In genomic region chr2:170578596-170578995, GRCh38 we compare ENCODE assay signal across 22 cellular contexts.
DNase-seq lines count a peak whose midpoint lies in the region; ATAC-seq and TF ChIP-seq lines count a peak whose summit lies in the region.
"Had no signal": no experiment of that assay in that cellular context is flagged by ENCODE, and none has a peak within 500 bp of the region (broad histone marks: within the 10 kb centered on the region; RNA-seq: fewer than 3 reads in every experiment).

No MANE protein-coding gene starts in this region.

- H4K8ac ChIP-seq in mesendoderm (ENCODE audit: low read depth, low read length): peak overlapping the region; percentile 39

- no CpG with 5 or more reads among the region's 10 CpGs for WGBS in mesendoderm (ENCODE audit: extremely low coverage, insufficient coverage, low lambda C conversion rate)
- 92% methylated on average over 10 of the region's 10 CpGs for WGBS in suprapubic skin

- H2BK120ac ChIP-seq in mesendoderm (ENCODE audit: low read depth, low read length): no peak overlapping the region

- no peak overlapping the region for H4K5ac ChIP-seq in mesendoderm (ENCODE audit: low read length)

- no peak overlapping the region for H3K18ac ChIP-seq in mesendoderm (ENCODE audit: low read length)

- TF ChIP-seq POLR2A in suprapubic skin (IDR thresholded peaks at IDR 0.05): no peak

- in situ Hi-C loops in astrocyte of the cerebellum (cut with HindIII; ENCODE audit: low sequenced_read_pairs): no loop called here

- ATAC-seq in GM19023 (IDR thresholded peaks at IDR 0.05; ENCODE audit: unreplicated experiment): no peak
- ATAC-seq: CD8-positive, alpha-beta T cell; GM12878; GM23338; HCT116 had no signal

- TF ChIP-seq CTCF in astrocyte of the cerebellum (IDR thresholded peaks at IDR 0.05; ENCODE audit: low read depth, low read length, missing control alignments) (no peak), suprapubic skin (IDR thresholded peaks at IDR 0.05) (no peak), HFFc6 (IDR thresholded peaks at IDR 0.05) (no peak)

- H3K4me2 ChIP-seq in mesendoderm (ENCODE audit: low read length): no peak overlapping the region
- H3K4me2 ChIP-seq: BLaER1, GM23338 had no signal

- H3K4me1 Mint-ChIP-seq in HFFc6 (ENCODE audit: low read depth): no peaks in the 10 kb centered on the region
- H3K4me1 Mint-ChIP-seq: B cell; CD4-positive, CD25-positive, alpha-beta regulatory T cell had no signal

- no peak overlapping the region for H2AK5ac ChIP-seq in mesendoderm (ENCODE audit: low read length)

- H3K56ac ChIP-seq in mesendoderm (ENCODE audit: low read length): no peak overlapping the region

- no peaks in the 10 kb centered on the region for H3K36me3 ChIP-seq in mesendoderm (ENCODE audit: control insufficient read depth, insufficient read depth, low read length)
- H3K36me3 ChIP-seq in suprapubic skin: no peaks in the 10 kb centered on the region
- H3K36me3 ChIP-seq: BLaER1 had no signal

- no peak overlapping the region for H2BK15ac ChIP-seq in mesendoderm (replicated peaks; ENCODE audit: low read depth)

- no peak overlapping the region for H2BK5ac ChIP-seq in mesendoderm (ENCODE audit: low read length)

- H3K4me3 ChIP-seq in astrocyte of the cerebellum (ENCODE audit: low read depth, low read length) (no peak overlapping the region), mesendoderm (ENCODE audit: low read length) (no peak overlapping the region), suprapubic skin (no peak overlapping the region)
- H3K4me3 ChIP-seq: BLaER1, GM12878, GM23338 had no signal

- H3K27me3 ChIP-seq in mesendoderm (ENCODE audit: insufficient read depth, low read length, poor library complexity) (no peaks in the 10 kb centered on the region), suprapubic skin (no peaks in the 10 kb centered on the region)
- H3K27me3 ChIP-seq: BLaER1 had no signal

- no peak overlapping the region for H3K23ac ChIP-seq in mesendoderm (ENCODE audit: low read length)

- peak; percentile 11 for DNase-seq in astrocyte of the cerebellum (ENCODE audit: low read depth)
- DNase-seq in cerebellar cortex (ENCODE audit: low spot score): peak; percentile 2
- DNase-seq in mesendoderm: no peak
- peak; percentile 33 for DNase-seq in putamen (ENCODE audit: low spot score)
- DNase-seq in suprapubic skin (ENCODE audit: low spot score in 2 of 2): no peak
- DNase-seq in HFFc6: no peak
- no peak for DNase-seq in NCI-H2171 (lab: John Stamatoyannopoulos, UW)
- DNase-seq: Caco-2; CD4-positive, CD25-positive, alpha-beta regulatory T cell; CD8-positive, alpha-beta T cell; DMS153; DMS79; EL; GDM1; H9 had no signal

- H3K27ac Mint-ChIP-seq in HFFc6: no peak overlapping the region
- H3K27ac Mint-ChIP-seq: B cell; CD8-positive, alpha-beta T cell; GM23338; H9 had no signal

- H3K4me3 Mint-ChIP-seq in HFFc6: no peak overlapping the region
- H3K4me3 Mint-ChIP-seq: B cell; CD4-positive, CD25-positive, alpha-beta regulatory T cell; CD8-positive, alpha-beta T cell; GM23338; H9 had no signal

- H3K79me2 ChIP-seq in mesendoderm (ENCODE audit: control insufficient read depth, insufficient read depth, low read length): no peaks in the 10 kb centered on the region

- H3K9me3 ChIP-seq in suprapubic skin: no peaks in the 10 kb centered on the region
- H3K9me3 ChIP-seq: BLaER1, Caco-2 had no signal

- H3K9me3 Mint-ChIP-seq in HFFc6: peaks cover 10% of the 10 kb centered on the region; the same call in 1 of the 2 replicates
- H3K9me3 Mint-ChIP-seq: CD8-positive, alpha-beta T cell; GM23338; H9 had no signal

- no peak overlapping the region for H3K4ac ChIP-seq in mesendoderm (ENCODE audit: low read depth, low read length)

- no peak for TF ChIP-seq EP300 in suprapubic skin (IDR thresholded peaks at IDR 0.05)

- H3K36me3 Mint-ChIP-seq in HFFc6 (ENCODE audit: low read depth): no peaks in the 10 kb centered on the region
- H3K36me3 Mint-ChIP-seq: CD4-positive, CD25-positive, alpha-beta regulatory T cell; CD8-positive, alpha-beta T cell had no signal

- H3K9ac ChIP-seq in mesendoderm (ENCODE audit: low read length): no peak overlapping the region
- H3K9ac ChIP-seq: BLaER1 had no signal

- H3K27ac ChIP-seq in mesendoderm (ENCODE audit: low read depth, low read length) (no peak overlapping the region), suprapubic skin (no peak overlapping the region)
- H3K27ac ChIP-seq: BLaER1, C4-2B had no signal

- H3K27me3 Mint-ChIP-seq in HFFc6 (ENCODE audit: insufficient read depth): no peaks in the 10 kb centered on the region; the same call in none of the 2 replicates

- peaks cover 6% of the 10 kb centered on the region for H3K4me1 ChIP-seq in mesendoderm (ENCODE audit: control insufficient read depth, low read depth, low read length)
- H3K4me1 ChIP-seq in suprapubic skin: no peaks in the 10 kb centered on the region
- H3K4me1 ChIP-seq: BLaER1 had no signal

- H3K79me1 ChIP-seq in mesendoderm (ENCODE audit: low read length): no peaks in the 10 kb centered on the region

Comparison
In these comparisons a context has a peak if more than half of its experiments do, and no peak if none do; other contexts are left out.
1. DNase-seq: peak in astrocyte of the cerebellum (single experiment), cerebellar cortex (single experiment) and putamen (single experiment); none in mesendoderm (single experiment), suprapubic skin (0 of 2), HFFc6 (single experiment) and NCI-H2171 (single experiment).